Comparison of ENCODE assay signal across 8 cellular contexts in genomic region chr9:15510789-15511575, GRCh38. TPM values are rescaled to one million over a fixed set of nuclear protein-coding genes. Genes with fewer than 3 reads are reported as not detected.
DNase-seq lines count a peak whose midpoint lies in the region; ATAC-seq and TF ChIP-seq lines count a peak whose summit lies in the region.

PSIP1 (minus strand) TSS chr9:15510970; CDS start chr9:15510188, 782 bp downstream.

- no peak for TF ChIP-seq CTCF in IMR-90 (conservative IDR thresholded peaks at IDR 0.05; ENCODE audit: low read depth, low read length)
- TF ChIP-seq CTCF in OCI-LY7 (conservative IDR thresholded peaks at IDR 0.05; ENCODE audit: low read length) = 0 out of 2 replicates have a peak, but pooled peaks have one; percentile 19
- TF ChIP-seq CTCF in epithelial cell of proximal tubule (conservative IDR thresholded peaks at IDR 0.05; ENCODE audit: low read depth, low read length) = no peak

- H2AK9ac ChIP-seq in IMR-90 (replicated peaks; ENCODE audit: low read depth, low read length, poor library complexity) = peak within 1 kb of the TSS; percentile 99

- WGBS in IMR-90 (ENCODE audit: extremely low coverage in 2 of 2, insufficient read length in 1 of 2), 2 experiments = 0% methylated on average over 11 of the region's 72 CpGs; no CpG with 5 or more reads in 1 of the 2 experiments

- peak within 1 kb of the TSS; percentile 100 for H3K14ac ChIP-seq in IMR-90 (replicated peaks; ENCODE audit: low read depth, low read length)

- H3K79me1 ChIP-seq in IMR-90 (ENCODE audit: low read depth in 1 of 2, low read length in 2 of 2) = peaks cover 18 to 20% of the 10 kb centered on the region in 2 experiments

- H3K27ac ChIP-seq in IMR-90 (ENCODE audit: insufficient read depth, low read length) = peak within 1 kb of the TSS; percentile 90
- peak within 1 kb of the TSS; percentile 82 for H3K27ac ChIP-seq in OCI-LY7 (ENCODE audit: low read depth, low read length, poor library complexity, severe bottlenecking)
- H3K27ac ChIP-seq in mucosa of rectum (ENCODE audit: low read depth in 2 of 2, low read length in 2 of 2) = peak within 1 kb of the TSS; percentile 83 to 92

- H3K9me2 ChIP-seq in OCI-LY7 (ENCODE audit: insufficient read depth, low read length) = no peaks in the 10 kb centered on the region

- H3K36me3 ChIP-seq in IMR-90 (ENCODE audit: control insufficient read depth, insufficient read depth, low read length) (no peaks in the 10 kb centered on the region), OCI-LY7 (ENCODE audit: insufficient read depth, low read length) (peaks cover 40% of the 10 kb centered on the region), mucosa of rectum (ENCODE audit: control insufficient read depth in 2 of 2, insufficient read depth in 2 of 2, low read length in 2 of 2) (peaks cover 4 to 10% of the 10 kb centered on the region in 2 donors)

- H2BK20ac ChIP-seq in IMR-90 (ENCODE audit: low read depth, low read length) = peak within 1 kb of the TSS; percentile 100

- dilution Hi-C loops in IMR-90 (cut with HindIII; ENCODE audit: low sequenced_read_pairs, unreplicated experiment) = no loop called here

- peak within 1 kb of the TSS; percentile 100 for H3K23ac ChIP-seq in IMR-90 (ENCODE audit: low read depth, low read length)

- H3K4me3 ChIP-seq in IMR-90 (ENCODE audit: insufficient read depth, low read depth, low read length) = peak within 1 kb of the TSS; percentile 95
- H3K4me3 ChIP-seq in OCI-LY7 (ENCODE audit: low read depth, low read length, poor library complexity, severe bottlenecking) = peak within 1 kb of the TSS; percentile 99
- H3K4me3 ChIP-seq in epithelial cell of proximal tubule (ENCODE audit: low read depth, low read length) = peak within 1 kb of the TSS; percentile 95
- peak within 1 kb of the TSS; percentile 86 to 89 for H3K4me3 ChIP-seq in mucosa of rectum (ENCODE audit: low read length in 2 of 2)

- H3K4ac ChIP-seq in IMR-90 (ENCODE audit: low read depth, low read length) = peak within 1 kb of the TSS; percentile 99

- H3K9ac ChIP-seq in IMR-90 (ENCODE audit: low read depth, low read length) = peak within 1 kb of the TSS; percentile 90
- H3K9ac ChIP-seq in mucosa of rectum (ENCODE audit: low read depth in 1 of 2, low read length in 2 of 2) = peak within 1 kb of the TSS; percentile 73 to 86

- H3K4me2 ChIP-seq in IMR-90 (ENCODE audit: low read depth, low read length) = peak within 1 kb of the TSS; percentile 97
- peak within 1 kb of the TSS; percentile 91 for H3K4me2 ChIP-seq in OCI-LY7 (ENCODE audit: low read length)

- H3K9me3 ChIP-seq in IMR-90 (ENCODE audit: control insufficient read depth, insufficient read depth, low read length) = no peaks in the 10 kb centered on the region
- no peaks in the 10 kb centered on the region for H3K9me3 ChIP-seq in OCI-LY7 (ENCODE audit: low read length)
- H3K9me3 ChIP-seq in mucosa of rectum (ENCODE audit: control insufficient read depth in 2 of 2, low read length in 2 of 2) = no peaks in the 10 kb centered on the region

- ATAC-seq in GM21529 (IDR thresholded peaks at IDR 0.05; ENCODE audit: unreplicated experiment) (peak; percentile 79), IMR-90 (ENCODE audit: low read depth) (peak; percentile 90)

- peak; percentile 75 for DNase-seq in DMS114 treated with DMSO at 0.1 percent for 48 hours (lab: John Stamatoyannopoulos, UW; ENCODE audit: unreplicated experiment)
- peak; percentile 75 for DNase-seq in IMR-90
- DNase-seq in OCI-LY7 (ENCODE audit: low spot score) = peak; percentile 94
- DNase-seq in activated T-cell treated with anti-CD3 and anti-CD28 coated beads for 4 hours = peak; percentile 74
- no peak for DNase-seq in epithelial cell of proximal tubule (ENCODE audit: low read depth)
- peak; percentile 66 for DNase-seq in stimulated activated CD8-positive, alpha-beta memory T cell treated with anti-CD3 and anti-CD28 coated beads, Interleukin-4, amount 100 ng/mL, for 4 hours (ENCODE audit: low read depth in 2 of 2, low spot score in 1 of 2)

- peaks cover 45% of the 10 kb centered on the region for H3K79me2 ChIP-seq in OCI-LY7 (ENCODE audit: insufficient read depth, low read depth, low read length)

- BruUV-seq in IMR-90 (replicated peaks; lab: Mats Ljungman, UMichigan) (no TSS peak), OCI-LY7 (replicated peaks; lab: Mats Ljungman, UMichigan) (no TSS peak)

- no peak for TF ChIP-seq RAD21 in IMR-90 (IDR thresholded peaks at IDR 0.05; ENCODE audit: low read length)

- H4K91ac ChIP-seq in IMR-90 (ENCODE audit: insufficient read depth, low read depth, low read length) = peak within 1 kb of the TSS; percentile 100

- TF ChIP-seq POLR2A in IMR-90 (IDR thresholded peaks at IDR 0.05; ENCODE audit: low read depth, low read length) = peak; percentile 51; the same call in 1 of the 2 replicates

- H3K4me1 ChIP-seq in IMR-90 (ENCODE audit: control insufficient read depth, insufficient read depth, low read length) (peaks cover 2% of the 10 kb centered on the region; the same call in 1 of the 2 replicates), OCI-LY7 (ENCODE audit: insufficient read depth, low read length, poor library complexity, severe bottlenecking) (peaks cover 47% of the 10 kb centered on the region), mucosa of rectum (ENCODE audit: control insufficient read depth in 2 of 2, insufficient read depth in 2 of 2, low read length in 2 of 2) (peaks cover 5 to 6% of the 10 kb centered on the region in 2 donors)

- POLR2A ChIA-PET in IMR-90 (lab: Charles Lee; ENCODE audit: unreplicated experiment) = interaction anchor here (0.5 to 0.6 kb wide), 2 partner anchors 40 to 42 kb away, joined by 3 to 6 read pairs; partner anchors contain the start of gene CCDC171
- POLR2A ChIA-PET in OCI-LY7 (lab: Charles Lee) = interaction anchor here (0.7 to 4.6 kb wide), 9 partner anchors 11 to 88 kb away, joined by 3 to 110 read pairs (median 4); partner anchors contain the start of genes CCDC171 and SNAPC3

- H4K20me1 ChIP-seq in IMR-90 (ENCODE audit: insufficient read depth, low read length) (peaks cover 3% of the 10 kb centered on the region; the same call in 1 of the 2 replicates), OCI-LY7 (ENCODE audit: insufficient read depth, low read length) (peaks cover 31% of the 10 kb centered on the region)

- peak within 1 kb of the TSS; percentile 95 to 99 for H4K8ac ChIP-seq in IMR-90 (ENCODE audit: low read depth in 2 of 2, low read length in 2 of 2)

- H3K9me1 ChIP-seq in IMR-90 (ENCODE audit: insufficient read depth, low read length) = no peaks in the 10 kb centered on the region

- H2BK120ac ChIP-seq in IMR-90 (ENCODE audit: low read depth, low read length) = peak within 1 kb of the TSS; percentile 100

- peak within 1 kb of the TSS; percentile 73; the same call in 1 of the 2 replicates for H2AK5ac ChIP-seq in IMR-90 (ENCODE audit: low read depth, low read length)

- no peaks in the 10 kb centered on the region; the same call in 1 of the 2 replicates for H3K27me3 ChIP-seq in IMR-90 (ENCODE audit: control insufficient read depth, insufficient read depth, low read length)
- no peaks in the 10 kb centered on the region for H3K27me3 ChIP-seq in mucosa of rectum (ENCODE audit: control insufficient read depth in 2 of 2, insufficient read depth in 2 of 2, low read length in 2 of 2)

- H2BK5ac ChIP-seq in IMR-90 (ENCODE audit: low read depth, low read length, poor library complexity, severe bottlenecking) = peak within 1 kb of the TSS; percentile 92

- CTCF ChIA-PET in IMR-90 (lab: Yijun Ruan, JAX) (interaction anchor here (1.4 kb wide), 1 partner anchor 20 kb away, joined by 3 read pairs; no protein-coding TSS in a partner anchor), OCI-LY7 (lab: Charles Lee; ENCODE audit: unreplicated experiment) (interaction anchor here (1.5 kb wide), 1 partner anchor 96 kb away, joined by 3 read pairs; no protein-coding TSS in a partner anchor)

- peak within 1 kb of the TSS; percentile 90 for H3K18ac ChIP-seq in IMR-90 (ENCODE audit: low read depth, low read length)

- H2AFZ ChIP-seq in IMR-90 (replicated peaks; ENCODE audit: low read length, poor library complexity) (peak within 1 kb of the TSS; percentile 99), OCI-LY7 (ENCODE audit: low read length) (peak within 1 kb of the TSS; percentile 56)

- H3K56ac ChIP-seq in IMR-90 (ENCODE audit: extremely low read depth, insufficient read depth, low read length) = peak within 1 kb of the TSS; percentile 100

- intact Hi-C loops in IMR-90 (cut with micrococcal nuclease) (loop anchor here (5.0 kb wide), 1 partner anchor 96 kb away; no protein-coding TSS in a partner anchor), OCI-LY7 (cut with micrococcal nuclease; ENCODE audit: unreplicated experiment) (loop anchor here (1.0 to 2.0 kb wide), 3 partner anchors 41 to 96 kb away; partner anchors contain the start of gene SNAPC3)

- in situ Hi-C loops in IMR-90 (cut with MboI; ENCODE audit: low sequenced_read_pairs) = no loop called here

- peak within 1 kb of the TSS; percentile 100; the same call in 1 of the 3 replicates for H2BK15ac ChIP-seq in IMR-90 (ENCODE audit: low read depth, low read length)

- H4K5ac ChIP-seq in IMR-90 (ENCODE audit: low read depth, low read length) = peak within 1 kb of the TSS; percentile 68

TF ChIP-seq in IMR-90, 13 proteins besides CTCF, POLR2A, EP300 and RAD21 (continues in another document):
- TF ChIP-seq SMC3 (IDR thresholded peaks at IDR 0.05; ENCODE audit: low read depth, low read length) (no peak), CEBPB (IDR thresholded peaks at IDR 0.05; ENCODE audit: low read depth, low read length) (0 out of 2 replicates have a peak, but pooled peaks have one; percentile 3), RFX5 (IDR thresholded peaks at IDR 0.05; ENCODE audit: low read depth, low read length) (no peak), MXI1 (IDR thresholded peaks at IDR 0.05; ENCODE audit: borderline replicate concordance, low read depth, low read length) (no peak), MAFK (IDR thresholded peaks at IDR 0.05; ENCODE audit: low read depth, low read length) (no peak), FOS (IDR thresholded peaks at IDR 0.05; ENCODE audit: low read depth, low read length) (no peak), ELK1 (IDR thresholded peaks at IDR 0.05; ENCODE audit: borderline replicate concordance, low read depth, low read length) (no peak)

RNA-seq across cellular contexts. Expression of gene PSIP1, which starts in this region (rescaled TPM):
- total RNA-seq in IMR-90 (2012; rRNA removed) = 27.2 and 30.0 TPM in 2 replicates
- polyA plus RNA-seq in IMR-90 (2012; rRNA removed) = 14.7 and 21.8 TPM in 2 replicates
- 2.0 and 12.5 TPM in 2 replicates for polyA plus RNA-seq in IMR-90 (2012; cell fraction: cytosol; rRNA removed)
- 9.5 and 13.0 TPM in 2 replicates for polyA plus RNA-seq in IMR-90 (2012; cell fraction: nucleus; rRNA removed; ENCODE audit: low replicate concordance)
- 132 and 146 TPM in 2 replicates for total RNA-seq in OCI-LY7 (2014; rRNA removed; shearing (Covaris generic))
- 151 and 196 TPM in 2 replicates for total RNA-seq in OCI-LY7 (2022)
- total RNA-seq in epithelial cell of proximal tubule = 61.1 and 69.8 TPM in 2 replicates
